ENCODE assay signal across 1 cellular context in the genomic region with DNA sequence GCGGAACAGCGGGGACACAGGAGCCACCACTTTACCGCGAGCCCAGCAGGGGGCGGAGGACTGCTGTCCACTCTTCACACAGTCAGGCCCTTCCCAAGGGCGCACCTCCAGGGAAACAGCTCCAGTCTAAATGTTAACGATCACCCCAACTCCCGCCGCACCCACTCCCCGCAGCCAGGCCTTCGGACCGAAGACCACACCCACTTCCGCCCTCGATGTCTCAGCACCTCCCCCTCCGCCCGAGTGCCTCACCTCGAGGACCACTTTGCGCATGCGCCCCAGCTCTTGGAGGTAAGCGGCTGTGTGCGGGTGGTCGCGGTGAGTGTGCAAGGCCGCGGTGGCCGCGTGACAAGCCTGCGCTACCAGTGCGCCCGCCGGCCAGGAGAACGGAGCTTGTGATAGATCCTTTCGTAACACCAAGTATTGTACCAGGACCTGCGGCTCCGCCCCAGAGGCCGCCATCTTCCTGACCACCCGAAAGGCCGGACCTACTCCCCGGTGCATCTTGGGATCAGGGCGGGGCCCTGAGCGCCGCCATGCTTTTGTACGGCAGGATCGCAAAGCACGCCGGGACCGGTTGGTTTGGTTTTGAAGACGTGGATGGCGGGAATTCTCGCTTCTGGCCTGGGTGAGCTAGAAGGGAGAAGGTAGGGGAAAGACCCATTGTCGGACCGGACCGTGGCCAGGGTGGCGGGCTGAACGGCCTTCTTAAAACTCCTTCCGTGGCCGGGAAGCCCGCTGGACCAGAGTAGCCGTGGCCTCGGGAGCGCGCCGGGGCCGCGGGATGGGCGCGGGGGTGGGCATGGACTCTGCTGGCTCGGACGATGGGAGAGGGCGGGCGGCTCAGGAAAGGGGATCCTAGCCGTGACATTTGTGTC.
TF ChIP-seq lines count a peak whose summit lies in the region.

A gene with protein sequence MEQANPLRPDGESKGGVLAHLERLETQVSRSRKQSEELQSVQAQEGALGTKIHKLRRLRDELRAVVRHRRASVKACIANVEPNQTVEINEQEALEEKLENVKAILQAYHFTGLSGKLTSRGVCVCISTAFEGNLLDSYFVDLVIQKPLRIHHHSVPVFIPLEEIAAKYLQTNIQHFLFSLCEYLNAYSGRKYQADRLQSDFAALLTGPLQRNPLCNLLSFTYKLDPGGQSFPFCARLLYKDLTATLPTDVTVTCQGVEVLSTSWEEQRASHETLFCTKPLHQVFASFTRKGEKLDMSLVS (plus strand): TSS at position 552 of the 878 bp plus-strand sequence. CDS start 495 bp downstream, outside the sequence.
A gene with protein sequence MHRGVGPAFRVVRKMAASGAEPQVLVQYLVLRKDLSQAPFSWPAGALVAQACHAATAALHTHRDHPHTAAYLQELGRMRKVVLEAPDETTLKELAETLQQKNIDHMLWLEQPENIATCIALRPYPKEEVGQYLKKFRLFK (minus strand): TSS at position 518 of the 878 bp plus-strand sequence. CDS start 14 bp downstream, at position 504.

TF ChIP-seq in HepG2, 621 proteins besides CTCF, POLR2A, EP300 and RAD21 (continued from another document and continues in another):
- TF ChIP-seq, protein P1, sequence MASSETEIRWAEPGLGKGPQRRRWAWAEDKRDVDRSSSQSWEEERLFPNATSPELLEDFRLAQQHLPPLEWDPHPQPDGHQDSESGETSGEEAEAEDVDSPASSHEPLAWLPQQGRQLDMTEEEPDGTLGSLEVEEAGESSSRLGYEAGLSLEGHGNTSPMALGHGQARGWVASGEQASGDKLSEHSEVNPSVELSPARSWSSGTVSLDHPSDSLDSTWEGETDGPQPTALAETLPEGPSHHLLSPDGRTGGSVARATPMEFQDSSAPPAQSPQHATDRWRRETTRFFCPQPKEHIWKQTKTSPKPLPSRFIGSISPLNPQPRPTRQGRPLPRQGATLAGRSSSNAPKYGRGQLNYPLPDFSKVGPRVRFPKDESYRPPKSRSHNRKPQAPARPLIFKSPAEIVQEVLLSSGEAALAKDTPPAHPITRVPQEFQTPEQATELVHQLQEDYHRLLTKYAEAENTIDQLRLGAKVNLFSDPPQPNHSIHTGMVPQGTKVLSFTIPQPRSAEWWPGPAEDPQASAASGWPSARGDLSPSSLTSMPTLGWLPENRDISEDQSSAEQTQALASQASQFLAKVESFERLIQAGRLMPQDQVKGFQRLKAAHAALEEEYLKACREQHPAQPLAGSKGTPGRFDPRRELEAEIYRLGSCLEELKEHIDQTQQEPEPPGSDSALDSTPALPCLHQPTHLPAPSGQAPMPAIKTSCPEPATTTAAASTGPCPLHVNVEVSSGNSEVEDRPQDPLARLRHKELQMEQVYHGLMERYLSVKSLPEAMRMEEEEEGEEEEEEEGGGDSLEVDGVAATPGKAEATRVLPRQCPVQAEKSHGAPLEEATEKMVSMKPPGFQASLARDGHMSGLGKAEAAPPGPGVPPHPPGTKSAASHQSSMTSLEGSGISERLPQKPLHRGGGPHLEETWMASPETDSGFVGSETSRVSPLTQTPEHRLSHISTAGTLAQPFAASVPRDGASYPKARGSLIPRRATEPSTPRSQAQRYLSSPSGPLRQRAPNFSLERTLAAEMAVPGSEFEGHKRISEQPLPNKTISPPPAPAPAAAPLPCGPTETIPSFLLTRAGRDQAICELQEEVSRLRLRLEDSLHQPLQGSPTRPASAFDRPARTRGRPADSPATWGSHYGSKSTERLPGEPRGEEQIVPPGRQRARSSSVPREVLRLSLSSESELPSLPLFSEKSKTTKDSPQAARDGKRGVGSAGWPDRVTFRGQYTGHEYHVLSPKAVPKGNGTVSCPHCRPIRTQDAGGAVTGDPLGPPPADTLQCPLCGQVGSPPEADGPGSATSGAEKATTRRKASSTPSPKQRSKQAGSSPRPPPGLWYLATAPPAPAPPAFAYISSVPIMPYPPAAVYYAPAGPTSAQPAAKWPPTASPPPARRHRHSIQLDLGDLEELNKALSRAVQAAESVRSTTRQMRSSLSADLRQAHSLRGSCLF (CRISPR knock-in tag; IDR thresholded peaks at IDR 0.05; ENCODE audit: borderline replicate concordance) = no peak
- TF ChIP-seq JDP2 (CRISPR knock-in tag; IDR thresholded peaks at IDR 0.05; ENCODE audit: borderline replicate concordance) (0 out of 2 replicates have a peak, but pooled peaks have one; percentile 63), ZNF10 (CRISPR knock-in tag; IDR thresholded peaks at IDR 0.05; ENCODE audit: borderline replicate concordance, low read depth) (no peak), HMG20B (CRISPR knock-in tag; conservative IDR thresholded peaks at IDR 0.05) (no peak; the same call in 1 of the 2 replicates), SRSF4 (IDR thresholded peaks at IDR 0.05; ENCODE audit: low read depth, low read length, poor library complexity, severe bottlenecking) (no peak), ZNF878 (CRISPR knock-in tag; IDR thresholded peaks at IDR 0.05) (peak; percentile 7; the same call in 1 of the 2 replicates), NCOA5 (CRISPR knock-in tag; IDR thresholded peaks at IDR 0.05) (no peak), BCL6 (CRISPR knock-in tag; IDR thresholded peaks at IDR 0.05) (peak; percentile 31; the same call in 1 of the 2 replicates), ZNF367 (CRISPR knock-in tag; IDR thresholded peaks at IDR 0.05; ENCODE audit: borderline replicate concordance) (no peak), MAF1 (CRISPR knock-in tag; IDR thresholded peaks at IDR 0.05; ENCODE audit: borderline replicate concordance) (peak; percentile 53; the same call in 1 of the 2 replicates), RNF2 (conservative IDR thresholded peaks at IDR 0.05; ENCODE audit: low read depth) (peak; percentile 41; the same call in 1 of the 2 replicates), NR1H2 (CRISPR knock-in tag; IDR thresholded peaks at IDR 0.05; ENCODE audit: borderline replicate concordance, low read depth) (no peak), ZFP1 (CRISPR knock-in tag; IDR thresholded peaks at IDR 0.05) (peak; percentile 63; the same call in 1 of the 2 replicates), KDM2A (CRISPR knock-in tag; IDR thresholded peaks at IDR 0.05; ENCODE audit: borderline replicate concordance, low read depth) (peak; percentile 96), ISL2 (CRISPR knock-in tag; IDR thresholded peaks at IDR 0.05) (peak; percentile 47), YY1 (IDR thresholded peaks at IDR 0.05; ENCODE audit: insufficient read depth, insufficient replicate concordance, low read depth, low read length) (peak; percentile 100), CEBPG (CRISPR knock-in tag; IDR thresholded peaks at IDR 0.05) (peak; percentile 7; the same call in 1 of the 2 replicates), CBFB (CRISPR knock-in tag; IDR thresholded peaks at IDR 0.05) (peak; percentile 88), ZNF496 (CRISPR knock-in tag; IDR thresholded peaks at IDR 0.05; ENCODE audit: insufficient replicate concordance) (no peak), ZNF33A (CRISPR knock-in tag; IDR thresholded peaks at IDR 0.05; ENCODE audit: borderline replicate concordance) (no peak; the same call in 1 of the 2 replicates), ZNF761 (CRISPR knock-in tag; conservative IDR thresholded peaks at IDR 0.05) (peak; percentile 90), RARA (CRISPR knock-in tag; IDR thresholded peaks at IDR 0.05) (no peak), ATAD3A (CRISPR knock-in tag; IDR thresholded peaks at IDR 0.05) (no peak), ZFP37 (CRISPR knock-in tag; IDR thresholded peaks at IDR 0.05; ENCODE audit: borderline replicate concordance) (peak; percentile 56), SATB2 (CRISPR knock-in tag; IDR thresholded peaks at IDR 0.05) (no peak), RBAK (CRISPR knock-in tag; IDR thresholded peaks at IDR 0.05) (no peak), ELF4 (CRISPR knock-in tag; IDR thresholded peaks at IDR 0.05; ENCODE audit: borderline replicate concordance) (peak; percentile 87), PCBP2 (optimal IDR thresholded peaks at IDR 0.05; ENCODE audit: low read depth, low read length, poor library complexity, severe bottlenecking) (no peak), ZNF160 (CRISPR knock-in tag; IDR thresholded peaks at IDR 0.05) (no peak; the same call in none of the 2 replicates), REL (CRISPR knock-in tag; conservative IDR thresholded peaks at IDR 0.05) (peak; percentile 98)
- TF ChIP-seq, protein P2, sequence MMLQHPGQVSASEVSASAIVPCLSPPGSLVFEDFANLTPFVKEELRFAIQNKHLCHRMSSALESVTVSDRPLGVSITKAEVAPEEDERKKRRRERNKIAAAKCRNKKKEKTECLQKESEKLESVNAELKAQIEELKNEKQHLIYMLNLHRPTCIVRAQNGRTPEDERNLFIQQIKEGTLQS (CRISPR knock-in tag; IDR thresholded peaks at IDR 0.05) = peak; percentile 9; the same call in 1 of the 2 replicates
- TF ChIP-seq, protein P3, sequence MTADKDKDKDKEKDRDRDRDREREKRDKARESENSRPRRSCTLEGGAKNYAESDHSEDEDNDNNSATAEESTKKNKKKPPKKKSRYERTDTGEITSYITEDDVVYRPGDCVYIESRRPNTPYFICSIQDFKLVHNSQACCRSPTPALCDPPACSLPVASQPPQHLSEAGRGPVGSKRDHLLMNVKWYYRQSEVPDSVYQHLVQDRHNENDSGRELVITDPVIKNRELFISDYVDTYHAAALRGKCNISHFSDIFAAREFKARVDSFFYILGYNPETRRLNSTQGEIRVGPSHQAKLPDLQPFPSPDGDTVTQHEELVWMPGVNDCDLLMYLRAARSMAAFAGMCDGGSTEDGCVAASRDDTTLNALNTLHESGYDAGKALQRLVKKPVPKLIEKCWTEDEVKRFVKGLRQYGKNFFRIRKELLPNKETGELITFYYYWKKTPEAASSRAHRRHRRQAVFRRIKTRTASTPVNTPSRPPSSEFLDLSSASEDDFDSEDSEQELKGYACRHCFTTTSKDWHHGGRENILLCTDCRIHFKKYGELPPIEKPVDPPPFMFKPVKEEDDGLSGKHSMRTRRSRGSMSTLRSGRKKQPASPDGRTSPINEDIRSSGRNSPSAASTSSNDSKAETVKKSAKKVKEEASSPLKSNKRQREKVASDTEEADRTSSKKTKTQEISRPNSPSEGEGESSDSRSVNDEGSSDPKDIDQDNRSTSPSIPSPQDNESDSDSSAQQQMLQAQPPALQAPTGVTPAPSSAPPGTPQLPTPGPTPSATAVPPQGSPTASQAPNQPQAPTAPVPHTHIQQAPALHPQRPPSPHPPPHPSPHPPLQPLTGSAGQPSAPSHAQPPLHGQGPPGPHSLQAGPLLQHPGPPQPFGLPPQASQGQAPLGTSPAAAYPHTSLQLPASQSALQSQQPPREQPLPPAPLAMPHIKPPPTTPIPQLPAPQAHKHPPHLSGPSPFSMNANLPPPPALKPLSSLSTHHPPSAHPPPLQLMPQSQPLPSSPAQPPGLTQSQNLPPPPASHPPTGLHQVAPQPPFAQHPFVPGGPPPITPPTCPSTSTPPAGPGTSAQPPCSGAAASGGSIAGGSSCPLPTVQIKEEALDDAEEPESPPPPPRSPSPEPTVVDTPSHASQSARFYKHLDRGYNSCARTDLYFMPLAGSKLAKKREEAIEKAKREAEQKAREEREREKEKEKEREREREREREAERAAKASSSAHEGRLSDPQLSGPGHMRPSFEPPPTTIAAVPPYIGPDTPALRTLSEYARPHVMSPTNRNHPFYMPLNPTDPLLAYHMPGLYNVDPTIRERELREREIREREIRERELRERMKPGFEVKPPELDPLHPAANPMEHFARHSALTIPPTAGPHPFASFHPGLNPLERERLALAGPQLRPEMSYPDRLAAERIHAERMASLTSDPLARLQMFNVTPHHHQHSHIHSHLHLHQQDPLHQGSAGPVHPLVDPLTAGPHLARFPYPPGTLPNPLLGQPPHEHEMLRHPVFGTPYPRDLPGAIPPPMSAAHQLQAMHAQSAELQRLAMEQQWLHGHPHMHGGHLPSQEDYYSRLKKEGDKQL (CRISPR knock-in tag; IDR thresholded peaks at IDR 0.05; ENCODE audit: low read depth) = peak; percentile 50; the same call in 1 of the 2 replicates
- TF ChIP-seq, protein P4, sequence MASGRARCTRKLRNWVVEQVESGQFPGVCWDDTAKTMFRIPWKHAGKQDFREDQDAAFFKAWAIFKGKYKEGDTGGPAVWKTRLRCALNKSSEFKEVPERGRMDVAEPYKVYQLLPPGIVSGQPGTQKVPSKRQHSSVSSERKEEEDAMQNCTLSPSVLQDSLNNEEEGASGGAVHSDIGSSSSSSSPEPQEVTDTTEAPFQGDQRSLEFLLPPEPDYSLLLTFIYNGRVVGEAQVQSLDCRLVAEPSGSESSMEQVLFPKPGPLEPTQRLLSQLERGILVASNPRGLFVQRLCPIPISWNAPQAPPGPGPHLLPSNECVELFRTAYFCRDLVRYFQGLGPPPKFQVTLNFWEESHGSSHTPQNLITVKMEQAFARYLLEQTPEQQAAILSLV (CRISPR knock-in tag; IDR thresholded peaks at IDR 0.05; ENCODE audit: borderline replicate concordance) = peak; percentile 93
- TF ChIP-seq, protein P5, sequence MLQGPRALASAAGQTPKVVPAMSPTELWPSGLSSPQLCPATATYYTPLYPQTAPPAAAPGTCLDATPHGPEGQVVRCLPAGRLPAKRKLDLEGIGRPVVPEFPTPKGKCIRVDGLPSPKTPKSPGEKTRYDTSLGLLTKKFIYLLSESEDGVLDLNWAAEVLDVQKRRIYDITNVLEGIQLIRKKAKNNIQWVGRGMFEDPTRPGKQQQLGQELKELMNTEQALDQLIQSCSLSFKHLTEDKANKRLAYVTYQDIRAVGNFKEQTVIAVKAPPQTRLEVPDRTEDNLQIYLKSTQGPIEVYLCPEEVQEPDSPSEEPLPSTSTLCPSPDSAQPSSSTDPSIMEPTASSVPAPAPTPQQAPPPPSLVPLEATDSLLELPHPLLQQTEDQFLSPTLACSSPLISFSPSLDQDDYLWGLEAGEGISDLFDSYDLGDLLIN (CRISPR knock-in tag; IDR thresholded peaks at IDR 0.05; ENCODE audit: borderline replicate concordance) = peak; percentile 99; the same call in 1 of the 2 replicates
- TF ChIP-seq, protein P6, sequence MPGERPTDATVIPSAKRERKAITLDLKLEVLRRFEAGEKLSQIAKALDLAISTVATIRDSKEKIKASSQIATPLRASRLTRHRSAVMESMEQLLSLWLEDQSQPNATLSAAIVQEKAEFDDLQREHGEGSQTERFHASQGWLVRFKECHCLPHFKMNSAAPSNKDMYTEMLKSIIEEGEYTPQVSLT (CRISPR knock-in tag; IDR thresholded peaks at IDR 0.05; ENCODE audit: borderline replicate concordance, low read depth) = no peak; the same call in 1 of the 2 replicates
- TF ChIP-seq, protein P7, sequence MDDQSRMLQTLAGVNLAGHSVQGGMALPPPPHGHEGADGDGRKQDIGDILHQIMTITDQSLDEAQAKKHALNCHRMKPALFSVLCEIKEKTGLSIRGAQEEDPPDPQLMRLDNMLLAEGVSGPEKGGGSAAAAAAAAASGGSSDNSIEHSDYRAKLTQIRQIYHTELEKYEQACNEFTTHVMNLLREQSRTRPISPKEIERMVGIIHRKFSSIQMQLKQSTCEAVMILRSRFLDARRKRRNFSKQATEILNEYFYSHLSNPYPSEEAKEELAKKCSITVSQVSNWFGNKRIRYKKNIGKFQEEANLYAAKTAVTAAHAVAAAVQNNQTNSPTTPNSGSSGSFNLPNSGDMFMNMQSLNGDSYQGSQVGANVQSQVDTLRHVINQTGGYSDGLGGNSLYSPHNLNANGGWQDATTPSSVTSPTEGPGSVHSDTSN (CRISPR knock-in tag; IDR thresholded peaks at IDR 0.05; ENCODE audit: borderline replicate concordance) = no peak
- TF ChIP-seq, protein P8, sequence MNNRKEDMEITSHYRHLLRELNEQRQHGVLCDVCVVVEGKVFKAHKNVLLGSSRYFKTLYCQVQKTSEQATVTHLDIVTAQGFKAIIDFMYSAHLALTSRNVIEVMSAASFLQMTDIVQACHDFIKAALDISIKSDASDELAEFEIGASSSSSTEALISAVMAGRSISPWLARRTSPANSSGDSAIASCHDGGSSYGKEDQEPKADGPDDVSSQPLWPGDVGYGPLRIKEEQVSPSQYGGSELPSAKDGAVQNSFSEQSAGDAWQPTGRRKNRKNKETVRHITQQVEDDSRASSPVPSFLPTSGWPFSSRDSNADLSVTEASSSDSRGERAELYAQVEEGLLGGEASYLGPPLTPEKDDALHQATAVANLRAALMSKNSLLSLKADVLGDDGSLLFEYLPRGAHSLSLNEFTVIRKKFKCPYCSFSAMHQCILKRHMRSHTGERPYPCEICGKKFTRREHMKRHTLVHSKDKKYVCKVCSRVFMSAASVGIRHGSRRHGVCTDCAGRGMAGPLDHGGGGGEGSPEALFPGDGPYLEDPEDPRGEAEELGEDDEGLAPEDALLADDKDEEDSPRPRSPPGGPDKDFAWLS (CRISPR knock-in tag; IDR thresholded peaks at IDR 0.05; ENCODE audit: borderline replicate concordance) = no peak
